ENCODE assay signal across 1 cellular context in genomic region chr7:6266699-6267098, GRCh38.
TF ChIP-seq lines count a peak whose summit lies in the region.

No MANE protein-coding gene starts in this region.

TF ChIP-seq in GM12878, 131 proteins besides CTCF, POLR2A, EP300 and RAD21:
- no peak for TF ChIP-seq ZSCAN29 (IDR thresholded peaks at IDR 0.05)
- TF ChIP-seq FOS (IDR thresholded peaks at IDR 0.05; ENCODE audit: borderline replicate concordance, extremely low read depth, insufficient read length), result no peak
- no peak for TF ChIP-seq EGR1 (IDR thresholded peaks at IDR 0.05; ENCODE audit: borderline replicate concordance in 1 of 2, low read depth in 2 of 2, low read length in 2 of 2)
- TF ChIP-seq ZBTB33 (IDR thresholded peaks at IDR 0.05), result no peak
- no peak for TF ChIP-seq NR2C2 (IDR thresholded peaks at IDR 0.05; ENCODE audit: borderline replicate concordance, control insufficient read depth, insufficient read length, low read depth)
- no peak for TF ChIP-seq IRF3 (IDR thresholded peaks at IDR 0.05)
- no peak for TF ChIP-seq SMARCA5 (IDR thresholded peaks at IDR 0.05)
- TF ChIP-seq TBL1XR1 (IDR thresholded peaks at IDR 0.05; ENCODE audit: low read depth, low read length), result no peak
- TF ChIP-seq ZNF217 (IDR thresholded peaks at IDR 0.05), result no peak
- no peak for TF ChIP-seq PBX3 (IDR thresholded peaks at IDR 0.05; ENCODE audit: insufficient replicate concordance, low read depth, low read length)
- no peak for TF ChIP-seq POLR2AphosphoS2 (IDR thresholded peaks at IDR 0.05; ENCODE audit: low read depth, low read length)
- TF ChIP-seq RAD51 (IDR thresholded peaks at IDR 0.05), result no peak
- TF ChIP-seq ASH2L (IDR thresholded peaks at IDR 0.05; ENCODE audit: borderline replicate concordance, low read depth), result no peak
- no peak for TF ChIP-seq STAT3 (IDR thresholded peaks at IDR 0.05; ENCODE audit: low read depth, low read length)
- no peak for TF ChIP-seq NRF1 (conservative IDR thresholded peaks at IDR 0.05; ENCODE audit: low read depth, low read length)
- no peak for TF ChIP-seq BHLHE40 (IDR thresholded peaks at IDR 0.05; ENCODE audit: borderline replicate concordance in 1 of 2, low read depth in 2 of 2, low read length in 1 of 2)
- no peak for TF ChIP-seq HDGF (IDR thresholded peaks at IDR 0.05)
- no peak for TF ChIP-seq RUNX3 (IDR thresholded peaks at IDR 0.05; ENCODE audit: low read length)
- no peak for TF ChIP-seq CBX5 (IDR thresholded peaks at IDR 0.05; ENCODE audit: low read depth)
- no peak for TF ChIP-seq STAT1 (conservative IDR thresholded peaks at IDR 0.05)
